Comparison of ENCODE assay signal across 23 cellular contexts in the genomic region with DNA sequence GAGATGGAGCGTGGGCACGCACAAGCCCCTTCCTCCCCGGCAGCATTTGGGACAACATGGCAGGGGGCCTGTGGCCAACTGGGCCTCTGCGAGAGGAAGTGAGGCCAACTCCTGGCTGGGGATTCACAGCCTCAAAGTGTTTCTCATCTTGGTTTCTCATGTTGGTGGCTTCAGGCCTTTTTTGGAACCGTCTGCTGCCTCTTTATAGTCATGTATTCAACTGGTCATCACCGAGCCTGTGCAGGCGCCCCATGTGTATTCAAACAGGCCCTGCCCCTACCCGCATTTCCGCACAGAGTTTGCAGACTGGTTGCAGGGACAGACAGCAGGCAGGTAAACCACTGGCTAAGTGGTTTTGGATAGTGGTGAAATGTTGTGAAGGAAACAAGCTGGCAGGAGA. TPM values are rescaled to one million over a fixed set of nuclear protein-coding genes. Genes with fewer than 3 reads are reported as not detected.
DNase-seq lines count a peak whose midpoint lies in the region; ATAC-seq lines count a peak whose summit lies in the region.
"Had no signal": no experiment of that assay in that cellular context is flagged by ENCODE, and none has a peak within 500 bp of the region (broad histone marks: within the 10 kb centered on the region; RNA-seq: fewer than 3 reads in every experiment).

No MANE protein-coding gene starts in this region.

- POLR2A ChIA-PET in naive thymus-derived CD4-positive, alpha-beta T cell (lab: Charles Lee), result no interaction called here

- H3K4me1 ChIP-seq in naive thymus-derived CD4-positive, alpha-beta T cell (ENCODE audit: control insufficient read depth in 2 of 2, insufficient read depth in 2 of 2, low read length in 2 of 2), result no peaks in the 10 kb centered on the region
- H3K4me1 ChIP-seq: BE2C had no signal

- H3K9me3 Mint-ChIP-seq in activated T-cell treated with anti-CD3 and anti-CD28 coated beads, Interleukin-2, amount 50 U/mL, for 24 hours, result no peaks in the 10 kb centered on the region
- no peaks in the 10 kb centered on the region for H3K9me3 Mint-ChIP-seq in naive thymus-derived CD4-positive, alpha-beta T cell
- H3K9me3 Mint-ChIP-seq in stimulated activated memory B cell treated with anti-CD40 and anti-IgM and Interleukin-4, amounts not matched to agents 10 μg/mL and 1 μg/mL and 100 μg/mL, for 72 hours, result no peaks in the 10 kb centered on the region
- H3K9me3 Mint-ChIP-seq: CD4-positive, CD25-positive, alpha-beta regulatory T cell had no signal

- ATAC-seq in naive thymus-derived CD4-positive, alpha-beta T cell, result peak; percentile 18
- ATAC-seq in stimulated activated memory B cell treated with anti-CD40 and anti-IgM and Interleukin-4, amounts not matched to agents 10 μg/mL and 1 μg/mL and 100 μg/mL, for 72 hours, result no peak
- no peak for ATAC-seq in GM18511 (IDR thresholded peaks at IDR 0.05; ENCODE audit: unreplicated experiment)
- ATAC-seq: HepG2 had no signal

- H3K27ac Mint-ChIP-seq in activated T-cell treated with anti-CD3 and anti-CD28 coated beads, Interleukin-2, amount 50 U/mL, for 24 hours, result peak overlapping the region; percentile 15
- H3K27ac Mint-ChIP-seq in naive thymus-derived CD4-positive, alpha-beta T cell, result peak overlapping the region in 1 of 9 donors; percentile 32
- H3K27ac Mint-ChIP-seq in stimulated activated memory B cell treated with anti-CD40 and anti-IgM and Interleukin-4, amounts not matched to agents 10 μg/mL and 1 μg/mL and 100 μg/mL, for 72 hours, result peak overlapping the region; percentile 11
- H3K27ac Mint-ChIP-seq: CD4-positive, CD25-positive, alpha-beta regulatory T cell had no signal

- H3K27ac ChIP-seq in naive thymus-derived CD4-positive, alpha-beta T cell (ENCODE audit: low read depth, low read length), result no peak overlapping the region
- H3K27ac ChIP-seq: KMS-11 had no signal

- H3K9me3 ChIP-seq in naive thymus-derived CD4-positive, alpha-beta T cell (ENCODE audit: control insufficient read depth in 2 of 3, low read length in 3 of 3), result no peaks in the 10 kb centered on the region
- H3K9me3 ChIP-seq: BE2C had no signal

- peaks cover 0 to 89% (median 7%) of the 10 kb centered on the region in 3 experiments for H3K36me3 ChIP-seq in naive thymus-derived CD4-positive, alpha-beta T cell (ENCODE audit: control insufficient read depth in 2 of 3, insufficient read depth in 3 of 3, low read length in 3 of 3)

- H3K36me3 Mint-ChIP-seq in activated T-cell treated with anti-CD3 and anti-CD28 coated beads, Interleukin-2, amount 50 U/mL, for 24 hours (ENCODE audit: low read depth), result peaks cover 73% of the 10 kb centered on the region
- H3K36me3 Mint-ChIP-seq in naive thymus-derived CD4-positive, alpha-beta T cell, result peaks cover 0 to 20% (median 0%) of the 10 kb centered on the region in 5 donors
- peaks cover 64% of the 10 kb centered on the region for H3K36me3 Mint-ChIP-seq in stimulated activated memory B cell treated with anti-CD40 and anti-IgM and Interleukin-4, amounts not matched to agents 10 μg/mL and 1 μg/mL and 100 μg/mL, for 72 hours

- no peaks in the 10 kb centered on the region for H3K27me3 Mint-ChIP-seq in activated T-cell treated with anti-CD3 and anti-CD28 coated beads, Interleukin-2, amount 50 U/mL, for 24 hours
- H3K27me3 Mint-ChIP-seq in naive thymus-derived CD4-positive, alpha-beta T cell, result no peaks in the 10 kb centered on the region
- H3K27me3 Mint-ChIP-seq in stimulated activated memory B cell treated with anti-CD40 and anti-IgM and Interleukin-4, amounts not matched to agents 10 μg/mL and 1 μg/mL and 100 μg/mL, for 72 hours, result no peaks in the 10 kb centered on the region
- H3K27me3 Mint-ChIP-seq: CD4-positive, CD25-positive, alpha-beta regulatory T cell had no signal

- CTCF ChIA-PET in naive thymus-derived CD4-positive, alpha-beta T cell (lab: Charles Lee), result no interaction called here

- H3K4me1 Mint-ChIP-seq in activated T-cell treated with anti-CD3 and anti-CD28 coated beads, Interleukin-2, amount 50 U/mL, for 24 hours (ENCODE audit: low read depth), result no peaks in the 10 kb centered on the region
- H3K4me1 Mint-ChIP-seq in naive thymus-derived CD4-positive, alpha-beta T cell, result no peaks in the 10 kb centered on the region
- H3K4me1 Mint-ChIP-seq in stimulated activated memory B cell treated with anti-CD40 and anti-IgM and Interleukin-4, amounts not matched to agents 10 μg/mL and 1 μg/mL and 100 μg/mL, for 72 hours, result peaks cover 17% of the 10 kb centered on the region

- H3K4me3 Mint-ChIP-seq in activated T-cell treated with anti-CD3 and anti-CD28 coated beads, Interleukin-2, amount 50 U/mL, for 24 hours, result no peak overlapping the region
- no peak overlapping the region for H3K4me3 Mint-ChIP-seq in naive thymus-derived CD4-positive, alpha-beta T cell
- no peak overlapping the region for H3K4me3 Mint-ChIP-seq in stimulated activated memory B cell treated with anti-CD40 and anti-IgM and Interleukin-4, amounts not matched to agents 10 μg/mL and 1 μg/mL and 100 μg/mL, for 72 hours
- H3K4me3 Mint-ChIP-seq: CD4-positive, CD25-positive, alpha-beta regulatory T cell had no signal

- no peak overlapping the region for H3K4me3 ChIP-seq in naive thymus-derived CD4-positive, alpha-beta T cell (ENCODE audit: low read length)

- intact Hi-C loops in naive thymus-derived CD4-positive, alpha-beta T cell (cut with micrococcal nuclease), result no loop called here

- no peaks in the 10 kb centered on the region for H3K27me3 ChIP-seq in naive thymus-derived CD4-positive, alpha-beta T cell (ENCODE audit: control insufficient read depth in 2 of 2, insufficient read depth in 2 of 2, low read length in 2 of 2)
- H3K27me3 ChIP-seq: BE2C had no signal

- DNase-seq in activated T-cell treated with anti-CD3 and anti-CD28 coated beads, Interleukin-2, amount 50 U/mL, for 24 hours, result no peak
- DNase-seq in activated T-cell treated with anti-CD3 and anti-CD28 coated beads for 4 hours (no peak), MV-4-11 (lab: John Stamatoyannopoulos, UW) (peak; percentile 75), AG20443 (ENCODE audit: low spot score) (no peak)
- no peak for DNase-seq in naive thymus-derived CD4-positive, alpha-beta T cell
- DNase-seq: BE2C; CD4-positive, CD25-positive, alpha-beta regulatory T cell; COR-L47; DMS 273 treated with DMSO at 0.1 percent for 48 hours; GDM1; NCI-H1417 treated with DMSO at 0.1 percent for 48 hours; NCI-H187 treated with DMSO at 0.1 percent for 48 hours; NCI-H345; NCI-H524 treated with DMSO at 0.1 percent for 48 hours; SHP77 treated with DMSO at 0.1 percent for 48 hours had no signal

RNA-seq across cellular contexts. Expression of a gene that starts 17.3 kb away (rescaled TPM):
- total RNA-seq in naive thymus-derived CD4-positive, alpha-beta T cell, result 10 to 100 TPM; 30.7 to 87.3 (median 71.3) TPM
- 10 to 100 TPM; 13.4 to 14.7 TPM for polyA plus RNA-seq in naive thymus-derived CD4-positive, alpha-beta T cell

RNA-seq across cellular contexts. Expression of a gene that starts 28.8 kb away (rescaled TPM):
- total RNA-seq in naive thymus-derived CD4-positive, alpha-beta T cell, result 10 to 100 TPM; 68.4 to 83.3 (median 76.8) TPM
- 10 to 100 TPM; 11.7 to 25.6 TPM for polyA plus RNA-seq in naive thymus-derived CD4-positive, alpha-beta T cell

RNA-seq across cellular contexts. Expression of a gene that starts 38.2 kb away (rescaled TPM):
- total RNA-seq in naive thymus-derived CD4-positive, alpha-beta T cell, result 1 to 10 TPM in 1 of 5 experiments, not detected in 4; 1.7 TPM
- not detected for polyA plus RNA-seq in naive thymus-derived CD4-positive, alpha-beta T cell
- total RNA-seq: A172; CD4-positive, CD25-positive, alpha-beta regulatory T cell; Daoy; H4; RPMI7951 had no signal
- polyA plus RNA-seq: CD4-positive, CD25-positive, alpha-beta regulatory T cell had no signal

RNA-seq across cellular contexts. Expression of a gene that starts 42.0 kb away (rescaled TPM):
- total RNA-seq in naive thymus-derived CD4-positive, alpha-beta T cell, result not detected
- not detected for polyA plus RNA-seq in naive thymus-derived CD4-positive, alpha-beta T cell
- total RNA-seq: A172; CD4-positive, CD25-positive, alpha-beta regulatory T cell; Daoy; H4; RPMI7951 had no signal
- polyA plus RNA-seq: CD4-positive, CD25-positive, alpha-beta regulatory T cell; HepG2 had no signal

RNA-seq across cellular contexts. Expression of a gene that starts 54.8 kb away (rescaled TPM):
- 100 to 1,000 TPM in 4 of 5 experiments, 10 to 100 TPM in 1; 94.7 to 185 (median 163) TPM for total RNA-seq in naive thymus-derived CD4-positive, alpha-beta T cell
- 10 to 100 TPM in 1 of 2 donors, 1 to 10 TPM in 1; 3.6 to 10.8 TPM for polyA plus RNA-seq in naive thymus-derived CD4-positive, alpha-beta T cell
